In the genomic region with DNA sequence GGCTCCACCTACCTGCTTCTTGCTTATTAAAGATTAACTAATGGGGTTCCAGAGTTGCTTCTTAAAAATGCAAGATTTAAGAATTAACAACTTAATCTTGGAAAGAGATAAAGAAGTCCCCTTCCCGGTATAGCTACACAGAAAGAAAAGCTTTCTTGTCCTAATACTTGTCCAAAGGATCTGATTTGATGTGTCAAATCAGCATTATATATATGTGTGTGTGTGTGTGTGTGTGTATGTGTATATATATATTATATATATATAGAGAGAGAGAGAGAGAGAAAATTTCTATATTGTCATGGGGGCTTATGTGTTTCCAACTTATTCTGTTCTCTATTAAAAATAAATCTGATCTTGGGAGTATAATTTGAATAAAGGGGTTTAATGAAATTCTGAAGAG, we compare ENCODE assay signal across 9 cellular contexts. TPM values are rescaled to one million over a fixed set of nuclear protein-coding genes. Genes with fewer than 3 reads are reported as not detected.
DNase-seq lines count a peak whose midpoint lies in the region; ATAC-seq and TF ChIP-seq lines count a peak whose summit lies in the region.
"Had no signal": no experiment of that assay in that cellular context is flagged by ENCODE, and none has a peak within 500 bp of the region (broad histone marks: within the 10 kb centered on the region; RNA-seq: fewer than 3 reads in every experiment).

No MANE protein-coding gene starts in this region.

- DNase-seq in left ventricle myocardium inferior (no peak), Right ventricle myocardium inferior (ENCODE audit: missing footprints) (no peak), mammary epithelial cell (no peak), medulla oblongata (ENCODE audit: extremely low spot score) (no peak)
- DNase-seq in effector CD4-positive, alpha-beta T cell, result no peak

- H3K9ac ChIP-seq in mammary epithelial cell (ENCODE audit: insufficient read depth, low read length), result peak overlapping the region; percentile 45
- peak overlapping the region; percentile 70 to 82 for H3K9ac ChIP-seq in mucosa of rectum (ENCODE audit: low read depth in 1 of 2, low read length in 2 of 2)

- peak overlapping the region; percentile 80 for H3K4me2 ChIP-seq in mammary epithelial cell (ENCODE audit: insufficient read depth, low read depth, low read length)

- ATAC-seq in Right ventricle myocardium inferior (no peak), GM21447 (IDR thresholded peaks at IDR 0.05; ENCODE audit: unreplicated experiment) (no peak), GM18867 (IDR thresholded peaks at IDR 0.05; ENCODE audit: unreplicated experiment) (no peak)

- H4K20me1 ChIP-seq in mammary epithelial cell (ENCODE audit: insufficient read depth, low read length), result no peaks in the 10 kb centered on the region

- no TSS peak for BruUV-seq in mammary epithelial cell (replicated peaks; lab: Mats Ljungman, UMichigan)

- WGBS in mammary epithelial cell (ENCODE audit: low coverage, missing lambda C conversion rate), result 17% methylated on average over 1 of the region's 1 CpG

- H3K4me1 ChIP-seq in left ventricle myocardium inferior (peaks cover 42% of the 10 kb centered on the region), mammary epithelial cell (ENCODE audit: insufficient read depth, low read length) (peaks cover 15% of the 10 kb centered on the region), mucosa of rectum (ENCODE audit: control insufficient read depth in 2 of 2, insufficient read depth in 2 of 2, low read length in 2 of 2) (peaks cover 7 to 10% of the 10 kb centered on the region in 2 donors)

- H3K4me3 ChIP-seq in left ventricle myocardium inferior (peak overlapping the region; percentile 80), mammary epithelial cell (replicated peaks in 1 of 3; ENCODE audit: insufficient read depth in 1 of 3, low read depth in 2 of 3, low read length in 3 of 3) (peak overlapping the region; percentile 80 to 89 (median 83)), mucosa of rectum (ENCODE audit: low read length in 2 of 2) (peak overlapping the region; percentile 73 to 89)

- H3K36me3 ChIP-seq in left ventricle myocardium inferior (no peaks in the 10 kb centered on the region), mammary epithelial cell (ENCODE audit: insufficient read depth, low read length) (no peaks in the 10 kb centered on the region), mucosa of rectum (ENCODE audit: control insufficient read depth in 2 of 2, insufficient read depth in 2 of 2, low read length in 2 of 2) (no peaks in the 10 kb centered on the region)

- H3K27me3 ChIP-seq in left ventricle myocardium inferior (ENCODE audit: low read depth) (no peaks in the 10 kb centered on the region), mammary epithelial cell (ENCODE audit: insufficient read depth, low read length) (no peaks in the 10 kb centered on the region), mucosa of rectum (ENCODE audit: control insufficient read depth in 2 of 2, insufficient read depth in 2 of 2, low read length in 2 of 2) (no peaks in the 10 kb centered on the region)

- peak overlapping the region; percentile 85 for H3K27ac ChIP-seq in left ventricle myocardium inferior (replicated peaks)
- H3K27ac ChIP-seq in mammary epithelial cell (ENCODE audit: insufficient read depth, low read depth, low read length), result peak overlapping the region; percentile 23
- peak overlapping the region; percentile 72 to 84 for H3K27ac ChIP-seq in mucosa of rectum (ENCODE audit: low read depth in 2 of 2, low read length in 2 of 2)

- intact Hi-C loops in left ventricle myocardium inferior (cut with micrococcal nuclease), result no loop called here
- intact Hi-C loops in Right ventricle myocardium inferior (cut with DNase I), result loop anchor here (2.0 to 10.0 kb wide), 3 partner anchors 35 to 941 kb away; partner anchors contain the start of gene ZNF184
- intact Hi-C loops in mammary epithelial cell (cut with micrococcal nuclease), result loop anchor here (1.0 to 10.0 kb wide), 3 partner anchors 12 to 941 kb away; partner anchors contain the start of gene ZNF184

- TF ChIP-seq CTCF in left ventricle myocardium inferior (IDR thresholded peaks at IDR 0.05; ENCODE audit: borderline replicate concordance), result no peak
- no peak for TF ChIP-seq CTCF in mammary epithelial cell (conservative IDR thresholded peaks at IDR 0.05 in 1 of 2, IDR thresholded peaks at IDR 0.05 in 1 of 2; ENCODE audit: extremely low read depth in 1 of 2, insufficient read depth in 1 of 2, low read depth in 1 of 2, low read length in 2 of 2)

- dilution Hi-C loops in mammary epithelial cell (cut with HindIII; ENCODE audit: low sequenced_read_pairs), result no loop called here

- in situ Hi-C loops in mammary epithelial cell (cut with MboI; ENCODE audit: low sequenced_read_pairs in 2 of 2), result loop anchor here in 1 of 2 donors (10.0 kb wide), 1 partner anchor 199 kb away; no protein-coding TSS in a partner anchor

- peak overlapping the region; percentile 96 for H2AFZ ChIP-seq in mammary epithelial cell (ENCODE audit: low read depth, low read length)

- CTCF ChIA-PET in mammary epithelial cell (lab: Charles Lee; ENCODE audit: low non-redundant PET), result interaction anchor here (1.0 kb wide), 1 partner anchor 192 kb away, joined by 9 read pairs; no protein-coding TSS in a partner anchor

- peaks cover 2% of the 10 kb centered on the region for H3K79me2 ChIP-seq in mammary epithelial cell (ENCODE audit: insufficient read depth, low read length)

- H3K9me3 ChIP-seq in left ventricle myocardium inferior (replicated peaks) (no peaks in the 10 kb centered on the region), mammary epithelial cell (replicated peaks; ENCODE audit: insufficient read depth, low read length) (no peaks in the 10 kb centered on the region), mucosa of rectum (ENCODE audit: control insufficient read depth in 2 of 2, low read length in 2 of 2) (no peaks in the 10 kb centered on the region)

RNA-seq across cellular contexts. Expression of gene HMGN4, which starts 4.6 kb away (rescaled TPM):
- total RNA-seq in left ventricle myocardium inferior (29.7 TPM), Right ventricle myocardium inferior (29.0 TPM), mammary epithelial cell (10 to 100 TPM; 74.6 to 81.5 TPM)
- polyA plus RNA-seq in mammary epithelial cell, result 50.2 TPM
- 38.5 TPM for polyA minus RNA-seq in mammary epithelial cell

RNA-seq across cellular contexts. Expression of gene BTN1A1, which starts 33.4 kb away (rescaled TPM):
- total RNA-seq in left ventricle myocardium inferior (not detected), Right ventricle myocardium inferior (not detected), mammary epithelial cell (not detected)
- polyA plus RNA-seq in mammary epithelial cell, result not detected
- polyA minus RNA-seq in mammary epithelial cell, result not detected
- total RNA-seq: HT1080 had no signal

Comparison
In these comparisons a context has a peak if more than half of its experiments do, and no peak if none do; other contexts are left out.
1. H3K27ac ChIP-seq: peak in every context shown above with its lines; median percentile 85 in left ventricle myocardium inferior; 78 in mucosa of rectum; 23 in mammary epithelial cell.